Comparison of ENCODE assay signal across 9 cellular contexts in the genomic region with DNA sequence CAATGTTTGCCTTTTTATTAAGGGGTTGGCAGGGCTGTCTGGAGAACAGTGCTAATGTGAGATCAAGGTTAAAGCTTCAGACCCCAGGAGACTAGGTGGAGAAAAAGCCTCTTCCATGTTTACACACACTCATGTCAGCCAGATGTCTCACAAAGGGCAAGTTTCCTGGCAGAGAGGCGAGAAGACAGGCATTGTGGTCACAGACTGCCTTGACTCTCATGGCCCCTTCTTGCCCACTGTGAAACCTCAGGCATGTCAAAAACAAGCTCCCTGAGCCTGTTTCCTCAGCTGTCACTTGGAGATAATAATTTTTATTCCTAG.
DNase-seq lines count a peak whose midpoint lies in the region; ATAC-seq and TF ChIP-seq lines count a peak whose summit lies in the region.
"Had no signal": no experiment of that assay in that cellular context is flagged by ENCODE, and none has a peak within 500 bp of the region (broad histone marks: within the 10 kb centered on the region; RNA-seq: fewer than 3 reads in every experiment).

No MANE protein-coding gene starts in this region.

- TF ChIP-seq POLR2A in GM18505 (IDR thresholded peaks at IDR 0.05; ENCODE audit: borderline replicate concordance, extremely low read depth, insufficient read depth, insufficient read length), result no peak

- H3K9me2 ChIP-seq in GM23248 (ENCODE audit: insufficient read depth), result no peaks in the 10 kb centered on the region

- DNase-seq in ACHN, result peak; percentile 9
- DNase-seq in GM23248, result peak; percentile 57
- DNase-seq in heart right ventricle, result peak in 1 of 2 donors; percentile 6
- DNase-seq in activated CD8-positive, alpha-beta memory T cell treated with anti-CD3 and anti-CD28 coated beads for 24 hours, result no peak
- DNase-seq in GM19240 (ENCODE audit: insufficient read length, low spot score), result no peak
- DNase-seq: left colon had no signal

- H3K9me3 ChIP-seq in GM23248 (ENCODE audit: low read depth), result no peaks in the 10 kb centered on the region
- H3K9me3 ChIP-seq in heart right ventricle, result no peaks in the 10 kb centered on the region

- H3K4me1 ChIP-seq in GM23248 (ENCODE audit: insufficient read depth) (peaks cover 12% of the 10 kb centered on the region), heart right ventricle (peaks cover 0 to 23% (median 11%) of the 10 kb centered on the region in 9 donors)

- ATAC-seq in SK-N-SH treated with all-trans-retinoic acid at 6 μM for 48 hours (peak; percentile 61), heart right ventricle (peak in 5 of 8 donors; percentile 55 to 70 (median 67)), GM18505 (IDR thresholded peaks at IDR 0.05; ENCODE audit: unreplicated experiment) (no peak), HG02840 (IDR thresholded peaks at IDR 0.05; ENCODE audit: low FRiP score, unreplicated experiment) (no peak)
- ATAC-seq: left colon had no signal

- H3K27me3 ChIP-seq in GM23248 (replicated peaks; ENCODE audit: insufficient read depth) (no peaks in the 10 kb centered on the region), heart right ventricle (no peaks in the 10 kb centered on the region)

- no peak overlapping the region for H3K4me2 ChIP-seq in GM23248 (ENCODE audit: unreplicated experiment)

- H3K36me3 ChIP-seq in GM23248 (ENCODE audit: low read depth), result no peaks in the 10 kb centered on the region
- H3K36me3 ChIP-seq in heart right ventricle, result no peaks in the 10 kb centered on the region

- no peak overlapping the region for H3K4me3 ChIP-seq in GM23248
- H3K4me3 ChIP-seq in heart right ventricle, result no peak overlapping the region

- 24 to 30% methylated on average over 1 of the region's 1 CpG for WGBS in GM23248 (ENCODE audit: low coverage in 1 of 2, low lambda C conversion rate in 2 of 2, missing lambda C conversion rate in 2 of 2), 2 experiments
- 39 to 54% methylated on average over 1 of the region's 1 CpG for WGBS in heart right ventricle, 2 donors

- in situ Hi-C loops in ACHN (cut with HindIII; ENCODE audit: low pct_ligation_motif_present, low pct_unique_long_range_greater_than_20kb, low sequenced_read_pairs) (no loop called here), GM23248 (cut with MboI) (no loop called here)

- no peak overlapping the region for H2AFZ ChIP-seq in GM23248

- intact Hi-C loops in heart right ventricle (cut with DNase I), result loop anchor here in 1 of 10 donors (1.0 kb wide), 1 partner anchor 11 kb away; no protein-coding TSS in a partner anchor

- no peak overlapping the region for H3K27ac ChIP-seq in GM23248
- H3K27ac ChIP-seq in heart right ventricle, result peak overlapping the region in 2 of 10 donors; percentile 14 to 35

- H4K20me1 ChIP-seq in GM23248 (ENCODE audit: insufficient read depth), result no peaks in the 10 kb centered on the region

- TF ChIP-seq CTCF in heart right ventricle (IDR thresholded peaks at IDR 0.05), result no peak

- no peaks in the 10 kb centered on the region for H3K79me2 ChIP-seq in GM23248 (ENCODE audit: insufficient read depth)

- H3K9ac ChIP-seq in GM23248, result no peak overlapping the region

- H3F3A ChIP-seq in GM23248 (ENCODE audit: insufficient read depth), result 0 out of 2 replicates have a peak, but pooled peaks cover 6% of the 10 kb centered on the region

TF ChIP-seq in SK-N-SH treated with all-trans-retinoic acid at 6 μM for 48 hours, 23 proteins besides CTCF, POLR2A, EP300 and RAD21:
- no peak for TF ChIP-seq GLIS3 (CRISPR knock-in tag; IDR thresholded peaks at IDR 0.05)
- TF ChIP-seq ZNF70 (CRISPR knock-in tag; IDR thresholded peaks at IDR 0.05), result no peak
- no peak for TF ChIP-seq ISL1 (CRISPR knock-in tag; IDR thresholded peaks at IDR 0.05)
- TF ChIP-seq TCF4 (CRISPR knock-in tag; IDR thresholded peaks at IDR 0.05; ENCODE audit: borderline replicate concordance), result 0 out of 2 replicates have a peak, but pooled peaks have one; percentile 12
- TF ChIP-seq, protein P1, sequence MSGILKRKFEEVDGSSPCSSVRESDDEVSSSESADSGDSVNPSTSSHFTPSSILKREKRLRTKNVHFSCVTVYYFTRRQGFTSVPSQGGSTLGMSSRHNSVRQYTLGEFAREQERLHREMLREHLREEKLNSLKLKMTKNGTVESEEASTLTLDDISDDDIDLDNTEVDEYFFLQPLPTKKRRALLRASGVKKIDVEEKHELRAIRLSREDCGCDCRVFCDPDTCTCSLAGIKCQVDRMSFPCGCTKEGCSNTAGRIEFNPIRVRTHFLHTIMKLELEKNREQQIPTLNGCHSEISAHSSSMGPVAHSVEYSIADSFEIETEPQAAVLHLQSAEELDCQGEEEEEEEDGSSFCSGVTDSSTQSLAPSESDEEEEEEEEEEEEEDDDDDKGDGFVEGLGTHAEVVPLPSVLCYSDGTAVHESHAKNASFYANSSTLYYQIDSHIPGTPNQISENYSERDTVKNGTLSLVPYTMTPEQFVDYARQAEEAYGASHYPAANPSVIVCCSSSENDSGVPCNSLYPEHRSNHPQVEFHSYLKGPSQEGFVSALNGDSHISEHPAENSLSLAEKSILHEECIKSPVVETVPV (CRISPR knock-in tag; IDR thresholded peaks at IDR 0.05), result no peak
- no peak for TF ChIP-seq ZC3H10 (CRISPR knock-in tag; IDR thresholded peaks at IDR 0.05)
- TF ChIP-seq ESRRG (CRISPR knock-in tag; IDR thresholded peaks at IDR 0.05), result no peak
- TF ChIP-seq RARB (CRISPR knock-in tag; IDR thresholded peaks at IDR 0.05), result no peak

Comparison
In these comparisons a context has a peak if more than half of its experiments do, and no peak if none do; other contexts are left out.
1. DNase-seq: peak in ACHN (single experiment) and GM23248 (single experiment); none in activated CD8-positive, alpha-beta memory T cell treated with anti-CD3 and anti-CD28 coated beads for 24 hours (single experiment) and GM19240 (single experiment).
2. ATAC-seq: peak in SK-N-SH treated with all-trans-retinoic acid at 6 μM for 48 hours (single experiment) and heart right ventricle (5 of 8); none in GM18505 (single experiment) and HG02840 (single experiment).